Comparison of ENCODE assay signal across 27 cellular contexts in genomic region chrX:68640661-68641060, GRCh38.
"Had no signal": no experiment of that assay in that cellular context is flagged by ENCODE, and none has a peak within 500 bp of the region (broad histone marks: within the 10 kb centered on the region; RNA-seq: fewer than 3 reads in every experiment).

No MANE protein-coding gene starts in this region.

- H3K4me1 ChIP-seq: colonic mucosa, esophagus muscularis mucosa, esophagus squamous epithelium, foreskin keratinocyte, gastrocnemius medialis, gastroesophageal sphincter, heart left ventricle, heart right ventricle had no signal

- H3K27me3 Mint-ChIP-seq: dendritic cell treated with granulocyte-macrophage colony-stimulating factor and Interleukin-4, amounts not matched to agents 40 ng/mL and 50 ng/mL, for 4 days; effector memory CD8-positive, alpha-beta T cell had no signal

- ATAC-seq: effector memory CD8-positive, alpha-beta T cell; esophagus mucosa; foreskin keratinocyte; gastrocnemius medialis; gastroesophageal sphincter; heart left ventricle; heart right ventricle had no signal

- H3K27ac ChIP-seq: colonic mucosa, coronary artery, dorsolateral prefrontal cortex, epithelial cell of prostate, esophagus muscularis mucosa, esophagus squamous epithelium, foreskin keratinocyte, gastrocnemius medialis, gastroesophageal sphincter, heart left ventricle, heart right ventricle had no signal

- H3K4me3 Mint-ChIP-seq: dendritic cell treated with granulocyte-macrophage colony-stimulating factor and Interleukin-4, amounts not matched to agents 40 ng/mL and 50 ng/mL, for 4 days; effector memory CD8-positive, alpha-beta T cell; endodermal cell had no signal

- H3K36me3 ChIP-seq: colonic mucosa, esophagus muscularis mucosa, esophagus squamous epithelium, gastrocnemius medialis, gastroesophageal sphincter, heart left ventricle, heart right ventricle had no signal

- H3K4me1 Mint-ChIP-seq: endodermal cell had no signal

- H3K27me3 ChIP-seq: colonic mucosa, esophagus muscularis mucosa, esophagus squamous epithelium, foreskin keratinocyte, gastrocnemius medialis, gastroesophageal sphincter had no signal

- FAIRE-seq: colon, endometrium, frontal cortex had no signal

- H3K27ac Mint-ChIP-seq: dendritic cell treated with granulocyte-macrophage colony-stimulating factor and Interleukin-4, amounts not matched to agents 40 ng/mL and 50 ng/mL, for 4 days; effector memory CD8-positive, alpha-beta T cell; endodermal cell had no signal

- DNase-seq: colonic mucosa; cortex of kidney; dermis blood vessel endothelial cell; dorsolateral prefrontal cortex; effector CD4-positive, alpha-beta T cell; effector CD8-positive, alpha-beta T cell; effector memory CD4-positive, alpha-beta T cell; effector memory CD8-positive, alpha-beta T cell; endodermal cell; erythroblast; esophagus squamous epithelium; foreskin fibroblast; foreskin keratinocyte; gastrocnemius medialis; glutamatergic neuron; head of caudate nucleus; heart left ventricle; heart right ventricle had no signal

- H3K9me3 ChIP-seq: colonic mucosa, esophagus muscularis mucosa, esophagus squamous epithelium, gastrocnemius medialis, gastroesophageal sphincter, heart left ventricle, heart right ventricle had no signal

- H3K4me3 ChIP-seq: colonic mucosa, coronary artery, dorsolateral prefrontal cortex, esophagus muscularis mucosa, esophagus squamous epithelium, gastrocnemius medialis, gastroesophageal sphincter, heart left ventricle, heart right ventricle had no signal

- H3K9me3 Mint-ChIP-seq: dendritic cell treated with granulocyte-macrophage colony-stimulating factor and Interleukin-4, amounts not matched to agents 40 ng/mL and 50 ng/mL, for 4 days; effector memory CD8-positive, alpha-beta T cell had no signal
